13 cellular contexts compared by ENCODE assay signal in genomic region chr4:17168571-17168970, GRCh38.
DNase-seq lines count a peak whose midpoint lies in the region; ATAC-seq and TF ChIP-seq lines count a peak whose summit lies in the region.
"Had no signal": no experiment of that assay in that cellular context is flagged by ENCODE, and none has a peak within 500 bp of the region (broad histone marks: within the 10 kb centered on the region; RNA-seq: fewer than 3 reads in every experiment).

No MANE protein-coding gene starts in this region.

- no peak for TF ChIP-seq POLR2A in HCT116 (IDR thresholded peaks at IDR 0.05; ENCODE audit: borderline replicate concordance, extremely low read depth, insufficient read depth, insufficient read length)

- ATAC-seq in HCT116 (peak; percentile 66), WTC11 (no peak; the same call in 1 of the 2 replicates), GM19351 (IDR thresholded peaks at IDR 0.05; ENCODE audit: unreplicated experiment) (no peak), GM19452 (IDR thresholded peaks at IDR 0.05; ENCODE audit: unreplicated experiment) (no peak)

- CTCF ChIA-PET in HCT116 (lab: Charles Lee) (interaction anchor here (1.0 kb wide), 1 partner anchor 155 kb away, joined by 4 read pairs; no protein-coding TSS in a partner anchor), WTC11 (lab: Charles Lee) (no interaction called here)

- in situ Hi-C loops in KBM-7 (cut with MboI; ENCODE audit: low pct_unique_long_range_greater_than_20kb, low sequenced_read_pairs), result no loop called here

- no peak overlapping the region for H3K4me3 ChIP-seq in HCT116 (replicated peaks in 1 of 2; ENCODE audit: low read depth in 1 of 2, low read length in 2 of 2)
- H3K4me3 ChIP-seq: prostate gland had no signal

- peaks cover 7% of the 10 kb centered on the region; the same call in 1 of the 2 replicates for H3K9me3 Mint-ChIP-seq in WTC11

- peaks cover 39% of the 10 kb centered on the region for H3K4me1 Mint-ChIP-seq in WTC11
- H3K4me1 Mint-ChIP-seq: activated CD4-positive, alpha-beta T cell treated with anti-CD3 and anti-CD28 coated beads, Interleukin-2, amount 10 ng/mL, durations not matched to agents 7 days and 5 days had no signal

- RAD21 ChIA-PET in HCT116 (lab: Charles Lee; ENCODE audit: low non-redundant PET in 1 of 2, low total read pairs in 2 of 2, uncharacterized antibody in 2 of 2, unreplicated experiment in 2 of 2), result no interaction called here

- H3K36me3 Mint-ChIP-seq in WTC11, result peaks cover 7% of the 10 kb centered on the region

- no peaks in the 10 kb centered on the region for H3K9me2 ChIP-seq in HCT116 (ENCODE audit: insufficient read depth)

- no peak for DNase-seq in HCT116 (ENCODE audit: low read depth, low spot score)
- DNase-seq in WTC11 (ENCODE audit: low spot score), result no peak
- peak; percentile 33 for DNase-seq in glomerular endothelial cell (ENCODE audit: extremely low read depth, low read depth, low spot score)
- peak; percentile 81 for DNase-seq in smooth muscle cell of the brain vasculature (ENCODE audit: low read depth, low spot score)
- DNase-seq in activated CD4-positive, alpha-beta T cell treated with anti-CD3 and anti-CD28 coated beads for 4 hours, result no peak
- DNase-seq in KBM-7, result no peak
- DNase-seq: activated CD4-positive, alpha-beta T cell treated with anti-CD3 and anti-CD28 coated beads, Interleukin-2, amount 10 ng/mL, durations not matched to agents 7 days and 5 days; amygdala; NCI-H1092 treated with DMSO at 0.1 percent for 48 hours; RPMI8226 had no signal

- BruUV-seq in HCT116 (replicated peaks; lab: Mats Ljungman, UMichigan), result no TSS peak

- POLR2A ChIA-PET in HCT116 (lab: Charles Lee), result no interaction called here
- POLR2A ChIA-PET in WTC11 (lab: Charles Lee), result interaction anchor here (0.7 kb wide), 1 partner anchor 465 kb away, joined by 3 read pairs; no protein-coding TSS in a partner anchor

- H3K27me3 ChIP-seq in HCT116 (ENCODE audit: insufficient read depth, low read length), result no peaks in the 10 kb centered on the region

- H3K9me3 ChIP-seq in HCT116 (ENCODE audit: control insufficient read depth in 1 of 2, insufficient read depth in 1 of 2, low read depth in 1 of 2, low read length in 2 of 2), result no peaks in the 10 kb centered on the region
- H3K9me3 ChIP-seq: prostate gland had no signal

- TF ChIP-seq CTCF in HCT116 (IDR thresholded peaks at IDR 0.05 in 2 of 3, conservative IDR thresholded peaks at IDR 0.05 in 1 of 3; ENCODE audit: borderline replicate concordance in 1 of 3, insufficient read depth in 1 of 3, low read depth in 2 of 3, low read length in 2 of 3), result no peak
- TF ChIP-seq CTCF in WTC11 (IDR thresholded peaks at IDR 0.05), result no peak

- no peak overlapping the region for H3K9ac ChIP-seq in HCT116 (ENCODE audit: low read length)

- peak overlapping the region; percentile 50 for H3K4me2 ChIP-seq in HCT116 (ENCODE audit: low read length)

- H3K4me1 ChIP-seq in HCT116 (ENCODE audit: control insufficient read depth in 1 of 2, insufficient read depth in 2 of 2, low read length in 2 of 2), result peaks cover 12 to 13% of the 10 kb centered on the region in 2 experiments; a peak in 3 of 4 replicates
- H3K4me1 ChIP-seq: prostate gland had no signal

- intact Hi-C loops in HCT116 (cut with micrococcal nuclease), result no loop called here

- no peaks in the 10 kb centered on the region for H4K20me1 ChIP-seq in HCT116 (ENCODE audit: insufficient read depth)

- peak overlapping the region; percentile 21; the same call in 1 of the 2 replicates for H3K27ac ChIP-seq in HCT116 (ENCODE audit: low read depth, low read length)
- H3K27ac ChIP-seq: prostate gland had no signal

- no peak overlapping the region for H3K27ac Mint-ChIP-seq in WTC11
- H3K27ac Mint-ChIP-seq: activated CD4-positive, alpha-beta T cell treated with anti-CD3 and anti-CD28 coated beads, Interleukin-2, amount 10 ng/mL, durations not matched to agents 7 days and 5 days had no signal

- peak overlapping the region; percentile 67 for H2AFZ ChIP-seq in HCT116 (ENCODE audit: low read depth, low read length, poor library complexity, severe bottlenecking)

- H3K4me3 Mint-ChIP-seq in WTC11, result peak overlapping the region; percentile 16; the same call in 1 of the 2 replicates
- H3K4me3 Mint-ChIP-seq: activated CD4-positive, alpha-beta T cell treated with anti-CD3 and anti-CD28 coated beads, Interleukin-2, amount 10 ng/mL, durations not matched to agents 7 days and 5 days had no signal

- H3K79me2 ChIP-seq in HCT116 (ENCODE audit: insufficient read depth, low read length), result no peaks in the 10 kb centered on the region

- peaks cover 30% of the 10 kb centered on the region for H3K27me3 Mint-ChIP-seq in WTC11 (ENCODE audit: low read depth)

- H3K36me3 ChIP-seq in HCT116 (ENCODE audit: control insufficient read depth in 1 of 2, insufficient read depth in 2 of 2, low read length in 2 of 2), result no peaks in the 10 kb centered on the region
- H3K36me3 ChIP-seq: prostate gland had no signal

- no peak for TF ChIP-seq RAD21 in HCT116 (IDR thresholded peaks at IDR 0.05; ENCODE audit: low read depth)

TF ChIP-seq in HCT116, 20 proteins besides CTCF, POLR2A, EP300 and RAD21:
- TF ChIP-seq EZH2 (IDR thresholded peaks at IDR 0.05) (no peak), SIN3A (IDR thresholded peaks at IDR 0.05; ENCODE audit: low read depth) (0 out of 2 replicates have a peak, but pooled peaks have one; percentile 24), JUND (IDR thresholded peaks at IDR 0.05) (peak; percentile 52; the same call in 1 of the 2 replicates), SP1 (IDR thresholded peaks at IDR 0.05; ENCODE audit: low read depth) (peak; percentile 51), FOSL1 (IDR thresholded peaks at IDR 0.05; ENCODE audit: low read depth) (peak; percentile 40)

TF ChIP-seq in WTC11, 78 proteins besides CTCF, POLR2A, EP300 and RAD21:
- TF ChIP-seq RELA (CRISPR knock-in tag; IDR thresholded peaks at IDR 0.05; ENCODE audit: borderline replicate concordance) (no peak), ARID4B (CRISPR knock-in tag; IDR thresholded peaks at IDR 0.05; ENCODE audit: borderline replicate concordance) (no peak), ESRRA (CRISPR knock-in tag; IDR thresholded peaks at IDR 0.05; ENCODE audit: borderline replicate concordance) (no peak), PRRX2 (CRISPR knock-in tag; IDR thresholded peaks at IDR 0.05) (no peak)

Comparison
In these comparisons a context has a peak if more than half of its experiments do, and no peak if none do; other contexts are left out.
1. DNase-seq: peak in glomerular endothelial cell (single experiment) and smooth muscle cell of the brain vasculature (single experiment); none in HCT116 (single experiment), WTC11 (single experiment), activated CD4-positive, alpha-beta T cell treated with anti-CD3 and anti-CD28 coated beads for 4 hours (0 of 2) and KBM-7 (single experiment).
2. Of the 4 proteins assayed by ChIP-seq in both WTC11 and HCT116: peak only in WTC11: none; only in HCT116: SP1; in both: none; in neither: 3.